In the genomic region with DNA sequence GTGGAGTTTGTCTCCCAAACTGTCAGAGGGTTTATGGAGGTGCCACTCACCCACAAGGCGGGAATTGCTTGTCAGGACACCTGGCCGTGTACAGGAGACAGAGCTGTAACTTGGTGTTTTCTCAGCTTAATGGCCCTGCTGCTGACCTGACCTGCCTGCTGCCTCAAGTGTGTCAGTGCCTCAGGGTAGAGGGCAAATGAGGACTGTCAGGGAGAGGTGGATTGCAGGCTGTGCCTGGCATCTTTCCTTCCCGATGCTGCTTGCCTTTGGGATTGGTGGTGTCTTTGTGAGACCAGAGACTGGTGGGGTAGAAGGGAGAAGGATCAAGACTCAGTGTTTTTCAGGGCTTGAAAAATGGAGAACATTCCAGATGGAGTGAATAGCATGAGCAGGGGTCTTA, we compare ENCODE assay signal across 18 cellular contexts. TPM values are rescaled to one million over a fixed set of nuclear protein-coding genes. Genes with fewer than 3 reads are reported as not detected.
DNase-seq lines count a peak whose midpoint lies in the region; ATAC-seq and TF ChIP-seq lines count a peak whose summit lies in the region.
"Had no signal": no experiment of that assay in that cellular context is flagged by ENCODE, and none has a peak within 500 bp of the region (broad histone marks: within the 10 kb centered on the region; RNA-seq: fewer than 3 reads in every experiment).

No MANE protein-coding gene starts in this region.

- no peaks in the 10 kb centered on the region for H3K27me3 Mint-ChIP-seq in CD4-positive, alpha-beta memory T cell
- H3K27me3 Mint-ChIP-seq in GM23338 (ENCODE audit: insufficient read depth, low read depth, poor library complexity), result peaks cover 4% of the 10 kb centered on the region

- H3K36me3 ChIP-seq in CD4-positive, alpha-beta memory T cell (ENCODE audit: insufficient read depth, low read length), result peaks cover 83% of the 10 kb centered on the region
- H3K36me3 ChIP-seq in esophagus (ENCODE audit: control insufficient read depth in 2 of 2, insufficient read depth in 2 of 2, low read length in 1 of 2), result peaks cover 25 to 62% of the 10 kb centered on the region in 2 donors
- peaks cover 0 to 79% (median 31%) of the 10 kb centered on the region in 4 donors for H3K36me3 ChIP-seq in sigmoid colon
- peaks cover 18% of the 10 kb centered on the region for H3K36me3 ChIP-seq in GM23338 (ENCODE audit: insufficient read depth)

- H2AFZ ChIP-seq in GM23338, result no peak overlapping the region

- no peak for DNase-seq in CD4-positive, alpha-beta memory T cell
- DNase-seq in LHCN-M2 (ENCODE audit: low read depth), result peak; percentile 6
- no peak for DNase-seq in sigmoid colon
- no peak for DNase-seq in GM23338 (ENCODE audit: low spot score)
- no peak for DNase-seq in NCI-H2081 treated with DMSO at 0.1 percent for 48 hours (lab: John Stamatoyannopoulos, UW)
- DNase-seq in cerebellar cortex (ENCODE audit: low spot score), result no peak
- DNase-seq: activated gamma-delta T cell, aorta, GDM1, KBM-7, NCI-H1105, NCI-H748 treated with DMSO at 0.1 percent for 48 hours, PC-3, right lobe of liver had no signal

- CTCF ChIA-PET in CD4-positive, alpha-beta memory T cell (lab: Charles Lee; ENCODE audit: partially characterized antibody), result interaction anchor here (0.6 to 5.7 kb wide), 3 partner anchors 9 to 12 kb away, joined by 3 to 49 read pairs (median 3); no protein-coding TSS in a partner anchor

- no peak overlapping the region for H3K4me2 ChIP-seq in GM23338

- no peak for TF ChIP-seq EP300 in sigmoid colon (IDR thresholded peaks at IDR 0.05)

- ATAC-seq in GM23338, result no peak
- ATAC-seq: GM12878, PC-3 had no signal

- no peaks in the 10 kb centered on the region for H3K27me3 ChIP-seq in CD4-positive, alpha-beta memory T cell (ENCODE audit: insufficient read depth, low read length)
- H3K27me3 ChIP-seq in esophagus (ENCODE audit: control insufficient read depth in 1 of 2, insufficient read depth in 2 of 2, low read length in 2 of 2) (no peaks in the 10 kb centered on the region), sigmoid colon (no peaks in the 10 kb centered on the region), GM23338 (ENCODE audit: insufficient read depth) (no peaks in the 10 kb centered on the region)
- H3K27me3 ChIP-seq: right lobe of liver had no signal

- H3K9me3 Mint-ChIP-seq in CD4-positive, alpha-beta memory T cell, result no peaks in the 10 kb centered on the region
- no peaks in the 10 kb centered on the region; the same call in 2 of the 3 replicates for H3K9me3 Mint-ChIP-seq in GM23338

- H3K9me2 ChIP-seq in GM23338 (ENCODE audit: insufficient read depth), result no peaks in the 10 kb centered on the region

- H3K36me3 Mint-ChIP-seq in CD4-positive, alpha-beta memory T cell, result peaks cover 53 to 81% of the 10 kb centered on the region in 2 donors
- peaks cover 77% of the 10 kb centered on the region for H3K36me3 Mint-ChIP-seq in GM23338 (ENCODE audit: low read depth)

- no peak for TF ChIP-seq POLR2A in sigmoid colon (IDR thresholded peaks at IDR 0.05)

- H3K9me3 ChIP-seq in CD4-positive, alpha-beta memory T cell (ENCODE audit: control insufficient read depth in 1 of 2, low read length in 2 of 2), result no peaks in the 10 kb centered on the region
- H3K9me3 ChIP-seq in esophagus (ENCODE audit: control insufficient read depth in 2 of 2, insufficient read depth in 1 of 2, low read depth in 1 of 2, low read length in 1 of 2) (no peaks in the 10 kb centered on the region), sigmoid colon (no peaks in the 10 kb centered on the region)
- H3K9me3 ChIP-seq: right lobe of liver had no signal

- peaks cover 6% of the 10 kb centered on the region for H4K20me1 ChIP-seq in GM23338 (replicated peaks; ENCODE audit: insufficient read depth)

- H3K4me3 Mint-ChIP-seq in CD4-positive, alpha-beta memory T cell, result no peak overlapping the region
- H3K4me3 Mint-ChIP-seq in GM23338, result no peak overlapping the region

- TF ChIP-seq CTCF in sigmoid colon (IDR thresholded peaks at IDR 0.05) (no peak), GM23338 (conservative IDR thresholded peaks at IDR 0.05; ENCODE audit: low read depth in 2 of 2) (no peak)

- H3K4me1 Mint-ChIP-seq in CD4-positive, alpha-beta memory T cell, result peaks cover 0 to 5% (median 1%) of the 10 kb centered on the region in 4 donors
- H3K4me1 Mint-ChIP-seq in GM23338, result no peaks in the 10 kb centered on the region; the same call in 2 of the 3 replicates

- no peak overlapping the region for H3K4me3 ChIP-seq in CD4-positive, alpha-beta memory T cell (ENCODE audit: low read length in 2 of 2)
- H3K4me3 ChIP-seq in esophagus (ENCODE audit: low read depth in 1 of 2, low read length in 2 of 2) (no peak overlapping the region), sigmoid colon (no peak overlapping the region), GM23338 (no peak overlapping the region)
- H3K4me3 ChIP-seq: GM12878, right lobe of liver had no signal

- H3K27ac ChIP-seq in CD4-positive, alpha-beta memory T cell (ENCODE audit: low read depth, low read length), result no peak overlapping the region
- H3K27ac ChIP-seq in esophagus (ENCODE audit: low read depth in 2 of 2, low read length in 1 of 2) (peak overlapping the region; percentile 9 to 20), sigmoid colon (peak overlapping the region; percentile 86 to 92 (median 90)), GM23338 (ENCODE audit: low read depth) (no peak overlapping the region)
- H3K27ac ChIP-seq: epithelial cell of prostate, right lobe of liver had no signal

- H3K79me2 ChIP-seq in GM23338 (replicated peaks; ENCODE audit: insufficient read depth), result no peaks in the 10 kb centered on the region

- POLR2A ChIA-PET in CD4-positive, alpha-beta memory T cell (lab: Charles Lee; ENCODE audit: partially characterized antibody), result interaction anchor here (5.2 kb wide), 1 partner anchor 10 kb away, joined by 37 read pairs; no protein-coding TSS in a partner anchor

- H3F3A ChIP-seq in GM23338 (replicated peaks; ENCODE audit: low read depth), result peaks cover 4% of the 10 kb centered on the region; the same call in 1 of the 2 replicates

- 84 to 92% methylated on average over 3 of the region's 3 CpGs for WGBS in esophagus, 2 donors
- 74 to 90% methylated on average over 3 of the region's 3 CpGs for WGBS in sigmoid colon, 2 donors

- H3K4me1 ChIP-seq in CD4-positive, alpha-beta memory T cell (ENCODE audit: insufficient read depth, low read length), result no peaks in the 10 kb centered on the region
- no peaks in the 10 kb centered on the region for H3K4me1 ChIP-seq in esophagus (ENCODE audit: control insufficient read depth in 2 of 2, insufficient read depth in 2 of 2, low read length in 1 of 2)
- H3K4me1 ChIP-seq in sigmoid colon, result peaks cover 0 to 96% (median 80%) of the 10 kb centered on the region in 4 donors
- H3K4me1 ChIP-seq in GM23338 (ENCODE audit: insufficient read depth), result no peaks in the 10 kb centered on the region

- H3K27ac Mint-ChIP-seq in CD4-positive, alpha-beta memory T cell, result peak overlapping the region in 4 of 7 donors; percentile 26 to 84 (median 68)
- H3K27ac Mint-ChIP-seq in GM23338, result no peak overlapping the region

- intact Hi-C loops in CD4-positive, alpha-beta memory T cell (cut with micrococcal nuclease), result no loop called here
- intact Hi-C loops in sigmoid colon (cut with DNase I), result no loop called here

TF ChIP-seq in GM23338, 12 proteins besides CTCF, POLR2A, EP300 and RAD21 (continues in another document):
- TF ChIP-seq, protein P1, sequence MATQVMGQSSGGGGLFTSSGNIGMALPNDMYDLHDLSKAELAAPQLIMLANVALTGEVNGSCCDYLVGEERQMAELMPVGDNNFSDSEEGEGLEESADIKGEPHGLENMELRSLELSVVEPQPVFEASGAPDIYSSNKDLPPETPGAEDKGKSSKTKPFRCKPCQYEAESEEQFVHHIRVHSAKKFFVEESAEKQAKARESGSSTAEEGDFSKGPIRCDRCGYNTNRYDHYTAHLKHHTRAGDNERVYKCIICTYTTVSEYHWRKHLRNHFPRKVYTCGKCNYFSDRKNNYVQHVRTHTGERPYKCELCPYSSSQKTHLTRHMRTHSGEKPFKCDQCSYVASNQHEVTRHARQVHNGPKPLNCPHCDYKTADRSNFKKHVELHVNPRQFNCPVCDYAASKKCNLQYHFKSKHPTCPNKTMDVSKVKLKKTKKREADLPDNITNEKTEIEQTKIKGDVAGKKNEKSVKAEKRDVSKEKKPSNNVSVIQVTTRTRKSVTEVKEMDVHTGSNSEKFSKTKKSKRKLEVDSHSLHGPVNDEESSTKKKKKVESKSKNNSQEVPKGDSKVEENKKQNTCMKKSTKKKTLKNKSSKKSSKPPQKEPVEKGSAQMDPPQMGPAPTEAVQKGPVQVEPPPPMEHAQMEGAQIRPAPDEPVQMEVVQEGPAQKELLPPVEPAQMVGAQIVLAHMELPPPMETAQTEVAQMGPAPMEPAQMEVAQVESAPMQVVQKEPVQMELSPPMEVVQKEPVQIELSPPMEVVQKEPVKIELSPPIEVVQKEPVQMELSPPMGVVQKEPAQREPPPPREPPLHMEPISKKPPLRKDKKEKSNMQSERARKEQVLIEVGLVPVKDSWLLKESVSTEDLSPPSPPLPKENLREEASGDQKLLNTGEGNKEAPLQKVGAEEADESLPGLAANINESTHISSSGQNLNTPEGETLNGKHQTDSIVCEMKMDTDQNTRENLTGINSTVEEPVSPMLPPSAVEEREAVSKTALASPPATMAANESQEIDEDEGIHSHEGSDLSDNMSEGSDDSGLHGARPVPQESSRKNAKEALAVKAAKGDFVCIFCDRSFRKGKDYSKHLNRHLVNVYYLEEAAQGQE (IDR thresholded peaks at IDR 0.05; ENCODE audit: unreplicated experiment), result no peak
- TF ChIP-seq JUNB (IDR thresholded peaks at IDR 0.05; ENCODE audit: unreplicated experiment) (no peak), NANOG (IDR thresholded peaks at IDR 0.05; ENCODE audit: borderline replicate concordance) (no peak), CREB1 (CRISPR knock-in tag; IDR thresholded peaks at IDR 0.05; ENCODE audit: low read depth) (no peak), ZNF331 (CRISPR knock-in tag; IDR thresholded peaks at IDR 0.05; ENCODE audit: low read depth) (no peak)

RNA-seq across cellular contexts. Expression of gene TMEM53, which starts 31.4 kb away (rescaled TPM):
- total RNA-seq in CD4-positive, alpha-beta memory T cell, result 1 to 10 TPM; 1.7 to 2.2 TPM
- polyA plus RNA-seq in CD4-positive, alpha-beta memory T cell, result 1 to 10 TPM; 3.5 to 5.7 TPM
- total RNA-seq in LHCN-M2 (2014; rRNA removed) (5.9 and 8.8 TPM in 2 replicates), sigmoid colon (1 to 10 TPM; 1.7 to 5.6 (median 4.5) TPM)
- 10.7 TPM for polyA plus RNA-seq in LHCN-M2 (2012)
- polyA plus RNA-seq in esophagus (1 to 10 TPM; 3.5 to 5.0 TPM), sigmoid colon (10 to 100 TPM; 17.1 to 29.7 (median 19.8) TPM), GM23338 (2016; fragmentation: Nextera tagmentation; extraction: Ambion mirVana) (10.6 and 15.4 TPM in 2 replicates)
- 4.3 and 20.8 TPM in 2 replicates for total RNA-seq in GM23338 (2014; rRNA removed; shearing (Covaris generic))

RNA-seq across cellular contexts. Expression of gene ARMH1, which starts 31.6 kb away (rescaled TPM):
- 10 to 100 TPM; 64.0 to 74.5 TPM for total RNA-seq in CD4-positive, alpha-beta memory T cell
- polyA plus RNA-seq in CD4-positive, alpha-beta memory T cell, result 10 to 100 TPM; 26.0 to 30.4 TPM
- total RNA-seq in LHCN-M2 (2014; rRNA removed) (not detected in 2 replicates), sigmoid colon (1 to 10 TPM in 2 of 4 donors, under 1 TPM in 1, not detected in 1; 0.33 to 1.5 (median 1.1) TPM)
- polyA plus RNA-seq in LHCN-M2 (2012), result 0.38 TPM
- polyA plus RNA-seq in esophagus (1 to 10 TPM in 1 of 2 donors, under 1 TPM in 1; 0.71 to 1.1 TPM), sigmoid colon (10 to 100 TPM in 1 of 3 donors, not detected in 2; 23.0 TPM), GM23338 (2016; fragmentation: Nextera tagmentation; extraction: Ambion mirVana) (1.0 TPM in 1 of 2 replicates, not detected in the other)
- total RNA-seq in GM23338 (2014; rRNA removed; shearing (Covaris generic)), result 0.31 and 0.62 TPM in 2 replicates
- total RNA-seq: glomerular endothelial cell had no signal

Comparison
In these comparisons a context has a peak if more than half of its experiments do, and no peak if none do; other contexts are left out.
1. H3K27ac ChIP-seq: peak in esophagus (2 of 2) and sigmoid colon (4 of 4); none in CD4-positive, alpha-beta memory T cell (single experiment) and GM23338 (single experiment).
2. RNA of gene ARMH1, which starts 31.6 kb away (total RNA-seq): 64.0 to 74.5 TPM in CD4-positive, alpha-beta memory T cell; 0.33 to 1.5 TPM in sigmoid colon, 0.31 to 0.62 TPM in GM23338 and not detected in LHCN-M2; every median in the first group is over 10 times any median in the second.